1 cellular context compared by ENCODE assay signal in the genomic region with DNA sequence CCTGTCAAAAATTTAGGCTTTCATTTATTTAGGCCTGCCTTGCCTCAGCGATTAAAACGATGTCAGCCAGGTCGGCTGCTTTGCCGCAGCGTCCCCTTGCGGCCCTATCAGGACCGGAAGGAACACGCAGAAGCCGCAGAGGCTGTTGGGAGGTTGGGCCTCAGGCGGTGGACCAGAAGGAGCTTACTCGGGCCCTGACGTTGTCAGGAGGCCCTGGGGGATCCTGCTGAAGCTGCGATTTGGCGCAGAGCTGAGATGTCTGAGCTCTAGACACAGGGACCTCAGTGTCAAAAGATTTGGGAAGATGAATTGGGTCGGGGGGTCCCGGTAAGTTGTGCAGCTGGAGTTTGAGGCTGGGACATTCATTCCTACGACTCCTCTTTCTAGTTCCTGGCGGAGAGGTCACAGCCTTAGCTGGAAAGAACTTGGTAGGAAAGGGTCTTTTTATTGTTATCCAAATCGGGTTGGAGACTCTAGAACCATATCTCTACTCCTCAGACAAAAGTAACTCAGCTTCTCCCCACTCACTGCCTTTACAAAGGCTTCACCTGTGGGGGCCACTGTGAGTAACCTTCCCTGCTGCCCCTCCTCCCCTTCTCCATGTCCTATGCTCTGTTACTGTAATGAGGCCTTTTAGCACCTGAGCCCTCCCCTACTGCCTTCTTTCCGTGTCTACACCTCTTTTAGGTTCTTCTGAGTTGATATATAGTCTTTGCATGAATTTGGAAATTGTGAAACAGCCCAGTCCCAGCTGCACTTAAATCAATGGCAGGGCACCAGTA.
TF ChIP-seq lines count a peak whose summit lies in the region.

No MANE protein-coding gene starts in this region.

TF ChIP-seq in K562, 482 proteins besides CTCF, POLR2A, EP300 and RAD21 (continues in another document):
- TF ChIP-seq HCFC1 (IDR thresholded peaks at IDR 0.05; ENCODE audit: low read depth, low read length) (no peak), TBP (optimal IDR thresholded peaks at IDR 0.05; ENCODE audit: low read depth, low read length) (no peak), PHF21A (IDR thresholded peaks at IDR 0.05; ENCODE audit: borderline replicate concordance, low read depth) (no peak), ZKSCAN3 (CRISPR knock-in tag; IDR thresholded peaks at IDR 0.05) (no peak), KAT7 (CRISPR knock-in tag; IDR thresholded peaks at IDR 0.05; ENCODE audit: borderline replicate concordance) (no peak), U2AF1 (optimal IDR thresholded peaks at IDR 0.05; ENCODE audit: low read depth, low read length) (no peak), ZNF282 (CRISPR knock-in tag; IDR thresholded peaks at IDR 0.05) (no peak), KLF10 (CRISPR knock-in tag; IDR thresholded peaks at IDR 0.05) (no peak), TARDBP (IDR thresholded peaks at IDR 0.05) (no peak), MIER1 (IDR thresholded peaks at IDR 0.05; ENCODE audit: low read depth) (no peak), LARP7 (IDR thresholded peaks at IDR 0.05) (no peak), HNRNPUL1 (IDR thresholded peaks at IDR 0.05; ENCODE audit: low read length) (no peak), POLR3A (IDR thresholded peaks at IDR 0.05; ENCODE audit: borderline replicate concordance, extremely low read depth, insufficient read depth, insufficient read length) (no peak), MTF1 (CRISPR knock-in tag; IDR thresholded peaks at IDR 0.05; ENCODE audit: borderline replicate concordance) (no peak), POLR2B (IDR thresholded peaks at IDR 0.05; ENCODE audit: low read depth, partially characterized antibody) (no peak), HMG20B (CRISPR knock-in tag; IDR thresholded peaks at IDR 0.05) (no peak), ZNF347 (CRISPR knock-in tag; IDR thresholded peaks at IDR 0.05; ENCODE audit: low read depth) (no peak), KAT8 (IDR thresholded peaks at IDR 0.05; ENCODE audit: low read depth) (no peak), GABPB1 (CRISPR knock-in tag; IDR thresholded peaks at IDR 0.05) (peak; percentile 73; the same call in 1 of the 2 replicates), MYC (IDR thresholded peaks at IDR 0.05; ENCODE audit: low read depth, low read length) (peak; percentile 19), MYC (CRISPR knock-in tag; IDR thresholded peaks at IDR 0.05; ENCODE audit: borderline replicate concordance, low read depth) (no peak), ZNF134 (CRISPR knock-in tag; conservative IDR thresholded peaks at IDR 0.05) (no peak), FOXM1 (IDR thresholded peaks at IDR 0.05; ENCODE audit: low read depth) (no peak), FOXM1 (CRISPR knock-in tag; IDR thresholded peaks at IDR 0.05; ENCODE audit: low read depth) (no peak), NR1H2 (CRISPR knock-in tag; IDR thresholded peaks at IDR 0.05) (no peak), BCL6 (CRISPR knock-in tag; IDR thresholded peaks at IDR 0.05) (no peak), FOS (IDR thresholded peaks at IDR 0.05; ENCODE audit: extremely low read depth, insufficient read length) (no peak)
- TF ChIP-seq, protein P1, sequence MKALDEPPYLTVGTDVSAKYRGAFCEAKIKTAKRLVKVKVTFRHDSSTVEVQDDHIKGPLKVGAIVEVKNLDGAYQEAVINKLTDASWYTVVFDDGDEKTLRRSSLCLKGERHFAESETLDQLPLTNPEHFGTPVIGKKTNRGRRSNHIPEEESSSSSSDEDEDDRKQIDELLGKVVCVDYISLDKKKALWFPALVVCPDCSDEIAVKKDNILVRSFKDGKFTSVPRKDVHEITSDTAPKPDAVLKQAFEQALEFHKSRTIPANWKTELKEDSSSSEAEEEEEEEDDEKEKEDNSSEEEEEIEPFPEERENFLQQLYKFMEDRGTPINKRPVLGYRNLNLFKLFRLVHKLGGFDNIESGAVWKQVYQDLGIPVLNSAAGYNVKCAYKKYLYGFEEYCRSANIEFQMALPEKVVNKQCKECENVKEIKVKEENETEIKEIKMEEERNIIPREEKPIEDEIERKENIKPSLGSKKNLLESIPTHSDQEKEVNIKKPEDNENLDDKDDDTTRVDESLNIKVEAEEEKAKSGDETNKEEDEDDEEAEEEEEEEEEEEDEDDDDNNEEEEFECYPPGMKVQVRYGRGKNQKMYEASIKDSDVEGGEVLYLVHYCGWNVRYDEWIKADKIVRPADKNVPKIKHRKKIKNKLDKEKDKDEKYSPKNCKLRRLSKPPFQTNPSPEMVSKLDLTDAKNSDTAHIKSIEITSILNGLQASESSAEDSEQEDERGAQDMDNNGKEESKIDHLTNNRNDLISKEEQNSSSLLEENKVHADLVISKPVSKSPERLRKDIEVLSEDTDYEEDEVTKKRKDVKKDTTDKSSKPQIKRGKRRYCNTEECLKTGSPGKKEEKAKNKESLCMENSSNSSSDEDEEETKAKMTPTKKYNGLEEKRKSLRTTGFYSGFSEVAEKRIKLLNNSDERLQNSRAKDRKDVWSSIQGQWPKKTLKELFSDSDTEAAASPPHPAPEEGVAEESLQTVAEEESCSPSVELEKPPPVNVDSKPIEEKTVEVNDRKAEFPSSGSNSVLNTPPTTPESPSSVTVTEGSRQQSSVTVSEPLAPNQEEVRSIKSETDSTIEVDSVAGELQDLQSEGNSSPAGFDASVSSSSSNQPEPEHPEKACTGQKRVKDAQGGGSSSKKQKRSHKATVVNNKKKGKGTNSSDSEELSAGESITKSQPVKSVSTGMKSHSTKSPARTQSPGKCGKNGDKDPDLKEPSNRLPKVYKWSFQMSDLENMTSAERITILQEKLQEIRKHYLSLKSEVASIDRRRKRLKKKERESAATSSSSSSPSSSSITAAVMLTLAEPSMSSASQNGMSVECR (CRISPR knock-in tag; IDR thresholded peaks at IDR 0.05) = no peak
- TF ChIP-seq, protein P2, sequence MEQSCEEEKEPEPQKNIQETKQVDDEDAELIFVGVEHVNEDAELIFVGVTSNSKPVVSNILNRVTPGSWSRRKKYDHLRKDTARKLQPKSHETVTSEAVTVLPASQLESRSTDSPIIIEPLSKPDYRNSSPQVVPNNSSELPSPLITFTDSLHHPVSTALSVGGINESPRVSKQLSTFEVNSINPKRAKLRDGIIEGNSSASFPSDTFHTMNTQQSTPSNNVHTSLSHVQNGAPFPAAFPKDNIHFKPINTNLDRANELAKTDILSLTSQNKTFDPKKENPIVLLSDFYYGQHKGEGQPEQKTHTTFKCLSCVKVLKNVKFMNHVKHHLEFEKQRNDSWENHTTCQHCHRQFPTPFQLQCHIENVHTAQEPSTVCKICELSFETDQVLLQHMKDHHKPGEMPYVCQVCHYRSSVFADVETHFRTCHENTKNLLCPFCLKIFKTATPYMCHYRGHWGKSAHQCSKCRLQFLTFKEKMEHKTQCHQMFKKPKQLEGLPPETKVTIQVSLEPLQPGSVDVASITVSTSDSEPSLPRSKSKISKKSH (CRISPR knock-in tag; IDR thresholded peaks at IDR 0.05) = no peak
- TF ChIP-seq, protein P3, sequence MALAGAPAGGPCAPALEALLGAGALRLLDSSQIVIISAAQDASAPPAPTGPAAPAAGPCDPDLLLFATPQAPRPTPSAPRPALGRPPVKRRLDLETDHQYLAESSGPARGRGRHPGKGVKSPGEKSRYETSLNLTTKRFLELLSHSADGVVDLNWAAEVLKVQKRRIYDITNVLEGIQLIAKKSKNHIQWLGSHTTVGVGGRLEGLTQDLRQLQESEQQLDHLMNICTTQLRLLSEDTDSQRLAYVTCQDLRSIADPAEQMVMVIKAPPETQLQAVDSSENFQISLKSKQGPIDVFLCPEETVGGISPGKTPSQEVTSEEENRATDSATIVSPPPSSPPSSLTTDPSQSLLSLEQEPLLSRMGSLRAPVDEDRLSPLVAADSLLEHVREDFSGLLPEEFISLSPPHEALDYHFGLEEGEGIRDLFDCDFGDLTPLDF (CRISPR knock-in tag; IDR thresholded peaks at IDR 0.05) = no peak
- TF ChIP-seq, protein P4, sequence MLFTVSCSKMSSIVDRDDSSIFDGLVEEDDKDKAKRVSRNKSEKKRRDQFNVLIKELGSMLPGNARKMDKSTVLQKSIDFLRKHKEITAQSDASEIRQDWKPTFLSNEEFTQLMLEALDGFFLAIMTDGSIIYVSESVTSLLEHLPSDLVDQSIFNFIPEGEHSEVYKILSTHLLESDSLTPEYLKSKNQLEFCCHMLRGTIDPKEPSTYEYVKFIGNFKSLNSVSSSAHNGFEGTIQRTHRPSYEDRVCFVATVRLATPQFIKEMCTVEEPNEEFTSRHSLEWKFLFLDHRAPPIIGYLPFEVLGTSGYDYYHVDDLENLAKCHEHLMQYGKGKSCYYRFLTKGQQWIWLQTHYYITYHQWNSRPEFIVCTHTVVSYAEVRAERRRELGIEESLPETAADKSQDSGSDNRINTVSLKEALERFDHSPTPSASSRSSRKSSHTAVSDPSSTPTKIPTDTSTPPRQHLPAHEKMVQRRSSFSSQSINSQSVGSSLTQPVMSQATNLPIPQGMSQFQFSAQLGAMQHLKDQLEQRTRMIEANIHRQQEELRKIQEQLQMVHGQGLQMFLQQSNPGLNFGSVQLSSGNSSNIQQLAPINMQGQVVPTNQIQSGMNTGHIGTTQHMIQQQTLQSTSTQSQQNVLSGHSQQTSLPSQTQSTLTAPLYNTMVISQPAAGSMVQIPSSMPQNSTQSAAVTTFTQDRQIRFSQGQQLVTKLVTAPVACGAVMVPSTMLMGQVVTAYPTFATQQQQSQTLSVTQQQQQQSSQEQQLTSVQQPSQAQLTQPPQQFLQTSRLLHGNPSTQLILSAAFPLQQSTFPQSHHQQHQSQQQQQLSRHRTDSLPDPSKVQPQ (CRISPR knock-in tag; IDR thresholded peaks at IDR 0.05; ENCODE audit: borderline replicate concordance) = no peak
- TF ChIP-seq, protein P5, sequence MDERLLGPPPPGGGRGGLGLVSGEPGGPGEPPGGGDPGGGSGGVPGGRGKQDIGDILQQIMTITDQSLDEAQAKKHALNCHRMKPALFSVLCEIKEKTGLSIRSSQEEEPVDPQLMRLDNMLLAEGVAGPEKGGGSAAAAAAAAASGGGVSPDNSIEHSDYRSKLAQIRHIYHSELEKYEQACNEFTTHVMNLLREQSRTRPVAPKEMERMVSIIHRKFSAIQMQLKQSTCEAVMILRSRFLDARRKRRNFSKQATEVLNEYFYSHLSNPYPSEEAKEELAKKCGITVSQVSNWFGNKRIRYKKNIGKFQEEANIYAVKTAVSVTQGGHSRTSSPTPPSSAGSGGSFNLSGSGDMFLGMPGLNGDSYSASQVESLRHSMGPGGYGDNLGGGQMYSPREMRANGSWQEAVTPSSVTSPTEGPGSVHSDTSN (CRISPR knock-in tag; IDR thresholded peaks at IDR 0.05; ENCODE audit: low read depth) = no peak
- TF ChIP-seq, protein P5 (tag; conservative IDR thresholded peaks at IDR 0.05; ENCODE audit: low read depth) = 0 out of 2 replicates have a peak, but pooled peaks have one; percentile 11
- TF ChIP-seq, protein P6, sequence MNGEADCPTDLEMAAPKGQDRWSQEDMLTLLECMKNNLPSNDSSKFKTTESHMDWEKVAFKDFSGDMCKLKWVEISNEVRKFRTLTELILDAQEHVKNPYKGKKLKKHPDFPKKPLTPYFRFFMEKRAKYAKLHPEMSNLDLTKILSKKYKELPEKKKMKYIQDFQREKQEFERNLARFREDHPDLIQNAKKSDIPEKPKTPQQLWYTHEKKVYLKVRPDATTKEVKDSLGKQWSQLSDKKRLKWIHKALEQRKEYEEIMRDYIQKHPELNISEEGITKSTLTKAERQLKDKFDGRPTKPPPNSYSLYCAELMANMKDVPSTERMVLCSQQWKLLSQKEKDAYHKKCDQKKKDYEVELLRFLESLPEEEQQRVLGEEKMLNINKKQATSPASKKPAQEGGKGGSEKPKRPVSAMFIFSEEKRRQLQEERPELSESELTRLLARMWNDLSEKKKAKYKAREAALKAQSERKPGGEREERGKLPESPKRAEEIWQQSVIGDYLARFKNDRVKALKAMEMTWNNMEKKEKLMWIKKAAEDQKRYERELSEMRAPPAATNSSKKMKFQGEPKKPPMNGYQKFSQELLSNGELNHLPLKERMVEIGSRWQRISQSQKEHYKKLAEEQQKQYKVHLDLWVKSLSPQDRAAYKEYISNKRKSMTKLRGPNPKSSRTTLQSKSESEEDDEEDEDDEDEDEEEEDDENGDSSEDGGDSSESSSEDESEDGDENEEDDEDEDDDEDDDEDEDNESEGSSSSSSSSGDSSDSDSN (IDR thresholded peaks at IDR 0.05; ENCODE audit: borderline replicate concordance in 1 of 2, low read depth in 2 of 2, low read length in 2 of 2) = 0 out of 4 replicates have a peak, but pooled peaks of 1 of the 2 experiments have one; percentile 29
- TF ChIP-seq, protein P7, sequence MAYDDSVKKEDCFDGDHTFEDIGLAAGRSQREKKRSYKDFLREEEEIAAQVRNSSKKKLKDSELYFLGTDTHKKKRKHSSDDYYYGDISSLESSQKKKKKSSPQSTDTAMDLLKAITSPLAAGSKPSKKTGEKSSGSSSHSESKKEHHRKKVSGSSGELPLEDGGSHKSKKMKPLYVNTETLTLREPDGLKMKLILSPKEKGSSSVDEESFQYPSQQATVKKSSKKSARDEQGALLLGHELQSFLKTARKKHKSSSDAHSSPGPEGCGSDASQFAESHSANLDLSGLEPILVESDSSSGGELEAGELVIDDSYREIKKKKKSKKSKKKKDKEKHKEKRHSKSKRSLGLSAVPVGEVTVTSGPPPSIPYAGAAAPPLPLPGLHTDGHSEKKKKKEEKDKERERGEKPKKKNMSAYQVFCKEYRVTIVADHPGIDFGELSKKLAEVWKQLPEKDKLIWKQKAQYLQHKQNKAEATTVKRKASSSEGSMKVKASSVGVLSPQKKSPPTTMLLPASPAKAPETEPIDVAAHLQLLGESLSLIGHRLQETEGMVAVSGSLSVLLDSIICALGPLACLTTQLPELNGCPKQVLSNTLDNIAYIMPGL (CRISPR knock-in tag; IDR thresholded peaks at IDR 0.05) = no peak
- TF ChIP-seq, protein P8, sequence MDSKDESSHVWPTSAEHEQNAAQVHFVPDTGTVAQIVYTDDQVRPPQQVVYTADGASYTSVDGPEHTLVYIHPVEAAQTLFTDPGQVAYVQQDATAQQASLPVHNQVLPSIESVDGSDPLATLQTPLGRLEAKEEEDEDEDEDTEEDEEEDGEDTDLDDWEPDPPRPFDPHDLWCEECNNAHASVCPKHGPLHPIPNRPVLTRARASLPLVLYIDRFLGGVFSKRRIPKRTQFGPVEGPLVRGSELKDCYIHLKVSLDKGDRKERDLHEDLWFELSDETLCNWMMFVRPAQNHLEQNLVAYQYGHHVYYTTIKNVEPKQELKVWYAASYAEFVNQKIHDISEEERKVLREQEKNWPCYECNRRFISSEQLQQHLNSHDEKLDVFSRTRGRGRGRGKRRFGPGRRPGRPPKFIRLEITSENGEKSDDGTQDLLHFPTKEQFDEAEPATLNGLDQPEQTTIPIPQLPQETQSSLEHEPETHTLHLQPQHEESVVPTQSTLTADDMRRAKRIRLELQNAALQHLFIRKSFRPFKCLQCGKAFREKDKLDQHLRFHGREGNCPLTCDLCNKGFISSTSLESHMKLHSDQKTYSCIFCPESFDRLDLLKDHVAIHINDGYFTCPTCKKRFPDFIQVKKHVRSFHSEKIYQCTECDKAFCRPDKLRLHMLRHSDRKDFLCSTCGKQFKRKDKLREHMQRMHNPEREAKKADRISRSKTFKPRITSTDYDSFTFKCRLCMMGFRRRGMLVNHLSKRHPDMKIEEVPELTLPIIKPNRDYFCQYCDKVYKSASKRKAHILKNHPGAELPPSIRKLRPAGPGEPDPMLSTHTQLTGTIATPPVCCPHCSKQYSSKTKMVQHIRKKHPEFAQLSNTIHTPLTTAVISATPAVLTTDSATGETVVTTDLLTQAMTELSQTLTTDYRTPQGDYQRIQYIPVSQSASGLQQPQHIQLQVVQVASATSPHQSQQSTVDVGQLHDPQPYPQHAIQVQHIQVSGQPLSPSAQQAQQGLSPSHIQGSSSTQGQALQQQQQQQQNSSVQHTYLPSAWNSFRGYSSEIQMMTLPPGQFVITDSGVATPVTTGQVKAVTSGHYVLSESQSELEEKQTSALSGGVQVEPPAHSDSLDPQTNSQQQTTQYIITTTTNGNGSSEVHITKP (IDR thresholded peaks at IDR 0.05; ENCODE audit: partially characterized antibody) = no peak
